ENCODE assay signal across 8 cellular contexts in the genomic region with DNA sequence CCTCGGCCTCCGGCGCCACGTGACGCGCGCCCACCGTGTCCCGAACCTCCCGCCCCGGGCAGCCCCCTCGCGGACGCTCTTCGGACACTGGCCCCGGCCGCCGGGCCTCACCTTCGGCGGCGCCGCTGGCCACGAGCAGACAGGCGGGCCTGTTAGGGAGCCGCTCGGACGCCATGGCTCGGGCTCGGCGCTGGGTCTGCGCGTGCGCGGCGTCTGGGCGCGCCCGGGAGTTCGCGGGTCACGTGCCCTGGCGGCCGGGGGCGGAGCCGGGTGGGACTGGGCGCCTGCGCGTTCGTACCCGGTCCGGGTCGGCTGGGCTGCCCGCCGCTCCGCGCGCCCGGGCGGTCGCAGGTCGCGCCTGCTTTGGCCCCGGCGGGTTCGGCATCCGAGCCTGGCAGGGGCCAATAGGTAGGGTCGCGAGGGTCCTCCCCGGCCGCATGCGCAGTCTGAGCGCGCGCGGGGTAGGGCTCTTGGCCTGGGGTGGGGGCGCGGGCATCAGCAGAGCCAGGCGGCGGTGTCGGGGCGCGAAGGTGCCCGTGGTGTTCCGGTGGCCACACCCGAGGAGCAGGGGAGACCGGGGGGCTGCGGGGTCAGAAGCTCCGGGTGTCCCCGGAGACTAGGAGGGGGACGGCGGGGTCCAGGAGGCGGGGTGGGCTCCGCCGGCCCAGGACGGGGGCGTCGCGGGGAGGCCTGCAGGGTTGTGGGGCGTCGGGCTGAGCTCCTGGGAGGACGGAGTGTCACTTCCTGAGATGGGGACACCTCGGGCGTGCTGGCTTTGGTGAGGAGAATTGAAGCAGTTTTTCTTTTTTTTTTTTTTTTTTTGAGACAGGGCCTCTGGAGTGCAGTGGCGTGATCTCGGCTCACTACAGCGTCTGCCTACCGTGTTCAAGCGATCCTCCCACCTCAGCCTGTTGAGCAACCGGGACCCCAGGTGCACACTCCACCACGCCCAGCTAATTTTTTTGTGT. TPM values are rescaled to one million over a fixed set of nuclear protein-coding genes. Genes with fewer than 3 reads are reported as not detected.
DNase-seq lines count a peak whose midpoint lies in the region; ATAC-seq and TF ChIP-seq lines count a peak whose summit lies in the region.

A gene with protein sequence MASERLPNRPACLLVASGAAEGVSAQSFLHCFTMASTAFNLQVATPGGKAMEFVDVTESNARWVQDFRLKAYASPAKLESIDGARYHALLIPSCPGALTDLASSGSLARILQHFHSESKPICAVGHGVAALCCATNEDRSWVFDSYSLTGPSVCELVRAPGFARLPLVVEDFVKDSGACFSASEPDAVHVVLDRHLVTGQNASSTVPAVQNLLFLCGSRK (minus strand): TSS at position 200 of the 968 bp plus-strand sequence. CDS start 25 bp downstream, at position 175.

- intact Hi-C loops in activated CD4-positive, alpha-beta T cell treated with anti-CD3 and anti-CD28 coated beads for 36 hours (cut with DNase I, micrococcal nuclease), result loop anchor here (1.0 to 2.0 kb wide), 11 partner anchors 13 to 271 kb away; partner anchors contain the start of genes CEND1 (in 1 of the 2), CHID1 (in 1 of the 2), DEAF1 (in 1 of the 2) and PHRF1 (in 1 of the 2)

- CTCF ChIA-PET in activated CD4-positive, alpha-beta T cell treated with anti-CD3 and anti-CD28 coated beads for 36 hours (lab: Charles Lee), result interaction anchor here (0.5 to 1.1 kb wide), 4 partner anchors 19 to 259 kb away, joined by 3 read pairs; no protein-coding TSS in a partner anchor

- peak within 1 kb of the TSS; percentile 89 for H3K4me3 Mint-ChIP-seq in activated CD4-positive, alpha-beta T cell treated with anti-CD3 and anti-CD28 coated beads for 36 hours

- H3K27ac ChIP-seq in layer of hippocampus (ENCODE audit: low read depth, low read length), result peak within 1 kb of the TSS; percentile 83

- peaks cover 20% of the 10 kb centered on the region for H3K4me1 Mint-ChIP-seq in activated CD4-positive, alpha-beta T cell treated with anti-CD3 and anti-CD28 coated beads for 36 hours

- TF ChIP-seq CTCF in AG09319 (IDR thresholded peaks at IDR 0.05; ENCODE audit: low read depth, low read length), result no peak
- no peak for TF ChIP-seq CTCF in choroid plexus epithelial cell (conservative IDR thresholded peaks at IDR 0.05; ENCODE audit: low read depth, low read length)

- H3K36me3 Mint-ChIP-seq in activated CD4-positive, alpha-beta T cell treated with anti-CD3 and anti-CD28 coated beads for 36 hours (ENCODE audit: low read depth), result peaks cover 9% of the 10 kb centered on the region

- H3K27me3 Mint-ChIP-seq in activated CD4-positive, alpha-beta T cell treated with anti-CD3 and anti-CD28 coated beads for 36 hours, result no peaks in the 10 kb centered on the region

- H3K27ac Mint-ChIP-seq in activated CD4-positive, alpha-beta T cell treated with anti-CD3 and anti-CD28 coated beads for 36 hours, result peak within 1 kb of the TSS; percentile 82

- POLR2A ChIA-PET in activated CD4-positive, alpha-beta T cell treated with anti-CD3 and anti-CD28 coated beads for 36 hours (lab: Charles Lee), result interaction anchor here (0.6 to 0.9 kb wide), 4 partner anchors 16 to 53 kb away, joined by 3 to 4 read pairs (median 4); no protein-coding TSS in a partner anchor

- DNase-seq in AG09319 (ENCODE audit: extremely low read depth, low read depth) (peak; percentile 62), NCI-H460 (ENCODE audit: extremely low read depth, low read depth) (peak; percentile 69), choroid plexus epithelial cell (ENCODE audit: low read depth) (peak; percentile 87)
- peak; percentile 97 for DNase-seq in activated CD4-positive, alpha-beta T cell treated with anti-CD3 and anti-CD28 coated beads for 36 hours
- peak; percentile 90 to 97 for DNase-seq in stimulated activated CD4-positive, alpha-beta T cell treated with anti-CD3 and anti-CD28 coated beads, Interleukin-1b, Interleukin-23, amount 100 ng/mL, for 4 hours (ENCODE audit: low read depth in 2 of 2)

- no peaks in the 10 kb centered on the region for H3K9me3 Mint-ChIP-seq in activated CD4-positive, alpha-beta T cell treated with anti-CD3 and anti-CD28 coated beads for 36 hours (ENCODE audit: low read depth)

- H3K4me3 ChIP-seq in choroid plexus epithelial cell (ENCODE audit: low read depth, low read length), result peak within 1 kb of the TSS; percentile 88

- H3K27me3 ChIP-seq in layer of hippocampus (ENCODE audit: control insufficient read depth, insufficient read depth, low read length), result no peaks in the 10 kb centered on the region

- ATAC-seq in GM19035 (IDR thresholded peaks at IDR 0.05; ENCODE audit: unreplicated experiment) (peak; percentile 83), HG03342 (IDR thresholded peaks at IDR 0.05; ENCODE audit: unreplicated experiment) (peak; percentile 70)
- ATAC-seq in activated CD4-positive, alpha-beta T cell treated with anti-CD3 and anti-CD28 coated beads for 36 hours, result peak; percentile 91

RNA-seq across cellular contexts. Expression of the gene that starts here (rescaled TPM):
- 21.6 and 23.0 TPM in 2 replicates for total RNA-seq in NCI-H460 (2014; rRNA removed; shearing (Covaris generic))
- polyA plus RNA-seq in NCI-H460 (2014; cell fraction: nucleus; rRNA removed), result 319 and 324 TPM in 2 replicates
- total RNA-seq in activated CD4-positive, alpha-beta T cell treated with anti-CD3 and anti-CD28 coated beads for 36 hours, result 10 to 100 TPM; 45.7 to 59.8 TPM

Comparison
In these comparisons a context has a peak if more than half of its experiments do, and no peak if none do; other contexts are left out.
1. Peak in every context shown above with its lines: DNase-seq, ATAC-seq, H3K4me3 ChIP-seq and H3K27ac ChIP-seq.